Comparison of ENCODE assay signal across 17 cellular contexts in the genomic region with DNA sequence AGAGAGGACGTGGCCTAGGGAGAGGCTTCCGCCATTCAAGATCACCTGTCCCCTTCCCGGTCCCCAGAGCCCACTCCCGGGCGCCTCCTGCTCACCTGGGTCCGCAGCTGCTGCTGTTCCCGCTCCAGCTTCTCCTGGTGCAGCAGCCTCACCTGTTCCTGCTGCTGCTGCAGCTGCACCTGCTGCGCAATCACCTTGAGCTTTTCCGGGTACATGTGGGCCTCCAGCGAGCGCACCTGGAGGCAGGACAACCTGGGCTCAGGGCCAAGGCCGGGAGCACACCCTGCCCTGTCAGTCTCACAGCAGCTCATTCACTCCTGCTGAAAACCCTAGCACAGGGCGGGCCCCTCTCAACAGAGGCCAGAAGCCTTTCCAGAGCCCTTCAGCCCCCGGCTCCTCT. TPM values are rescaled to one million over a fixed set of nuclear protein-coding genes. Genes with fewer than 3 reads are reported as not detected.
DNase-seq lines count a peak whose midpoint lies in the region; ATAC-seq and TF ChIP-seq lines count a peak whose summit lies in the region.
"Had no signal": no experiment of that assay in that cellular context is flagged by ENCODE, and none has a peak within 500 bp of the region (broad histone marks: within the 10 kb centered on the region; RNA-seq: fewer than 3 reads in every experiment).

No MANE protein-coding gene starts in this region.

- no peak for TF ChIP-seq CTCF in right atrium auricular region (IDR thresholded peaks at IDR 0.05)
- TF ChIP-seq CTCF in foreskin fibroblast (IDR thresholded peaks at IDR 0.05; ENCODE audit: low read depth, low read length) = no peak

- H3K4me3 ChIP-seq in right cardiac atrium (ENCODE audit: low read length) = no peak overlapping the region
- H3K4me3 ChIP-seq in right atrium auricular region = no peak overlapping the region
- H3K4me3 ChIP-seq in MG63 = no peak overlapping the region
- H3K4me3 ChIP-seq in foreskin fibroblast (ENCODE audit: low read depth in 1 of 2, low read length in 2 of 2) = no peak overlapping the region
- H3K4me3 ChIP-seq: dorsolateral prefrontal cortex, SJSA1 had no signal

- no peak overlapping the region for H3K27ac ChIP-seq in right cardiac atrium (ENCODE audit: low read length)
- no peak overlapping the region for H3K27ac ChIP-seq in right atrium auricular region
- H3K27ac ChIP-seq: dorsolateral prefrontal cortex, HL-60, neutrophil, SJSA1 had no signal

- H3K27me3 ChIP-seq in right cardiac atrium (ENCODE audit: control insufficient read depth, insufficient read depth) (no peaks in the 10 kb centered on the region), right atrium auricular region (no peaks in the 10 kb centered on the region), MG63 (no peaks in the 10 kb centered on the region)
- H3K27me3 ChIP-seq: dorsolateral prefrontal cortex, neutrophil, SJSA1 had no signal

- DNase-seq in right cardiac atrium (peak in 2 of 3 donors; percentile 32 to 45), right atrium auricular region (ENCODE audit: low spot score) (no peak), NCI-H510A treated with DMSO at 0.1 percent for 48 hours (lab: John Stamatoyannopoulos, UW) (peak; percentile 91), left lobe of liver (ENCODE audit: low spot score) (no peak), LoVo (ENCODE audit: low spot score) (no peak), MG63 (no peak), foreskin fibroblast (no peak)
- DNase-seq in stimulated activated CD4-positive, alpha-beta T cell treated with anti-CD3 and anti-CD28 coated beads, Interleukin-2, amount 100 ng/mL, for 48 hours = no peak
- DNase-seq: activated CD8-positive, alpha-beta T cell treated with anti-CD3 and anti-CD28 coated beads, Interleukin-2, amount 10 ng/mL, durations not matched to agents 7 days and 5 days; activated effector memory CD4-positive, alpha-beta T cell treated with anti-CD3 and anti-CD28 coated beads, Interleukin-2, amount 50 U/mL, for 16 hours; CD4-positive, CD25-positive, alpha-beta regulatory T cell; dorsolateral prefrontal cortex; stimulated activated naive CD8-positive, alpha-beta T cell treated with anti-CD3 and anti-CD28 coated beads, Interleukin-15, amount 100 ng/mL, for 72 hours had no signal

- H3K36me3 ChIP-seq in right atrium auricular region (peaks cover 7% of the 10 kb centered on the region), MG63 (peaks cover 64% of the 10 kb centered on the region)
- H3K36me3 ChIP-seq: neutrophil had no signal

- ATAC-seq in right cardiac atrium (no peak), left lobe of liver (peak; percentile 45)
- ATAC-seq: activated CD8-positive, alpha-beta T cell treated with anti-CD3 and anti-CD28 coated beads, Interleukin-2, amount 10 ng/mL, durations not matched to agents 7 days and 5 days; HCT116; stimulated activated naive CD8-positive, alpha-beta T cell treated with anti-CD3 and anti-CD28 coated beads, Interleukin-15, amount 100 ng/mL, for 72 hours had no signal

- no peaks in the 10 kb centered on the region for H3K4me1 ChIP-seq in right cardiac atrium (ENCODE audit: control insufficient read depth, insufficient read depth, low read length)
- peaks cover 0 to 18% of the 10 kb centered on the region in 2 donors for H3K4me1 ChIP-seq in right atrium auricular region

- 97% methylated on average over 14 of the region's 14 CpGs for WGBS in right cardiac atrium

- intact Hi-C loops in right cardiac atrium (cut with DNase I) = no loop called here

- H3K9me3 ChIP-seq in right cardiac atrium (ENCODE audit: control insufficient read depth, low read length) (no peaks in the 10 kb centered on the region), right atrium auricular region (no peaks in the 10 kb centered on the region), MG63 (no peaks in the 10 kb centered on the region)
- H3K9me3 ChIP-seq: neutrophil, SJSA1 had no signal

RNA-seq across cellular contexts. Expression of a gene that starts 12.5 kb away (rescaled TPM):
- total RNA-seq in right cardiac atrium (1 to 10 TPM; 2.3 to 4.2 (median 3.5) TPM), right atrium auricular region (1 to 10 TPM; 2.0 to 2.9 TPM), left lobe of liver (5.0 TPM)
- 2.1 TPM for polyA plus RNA-seq in right cardiac atrium
- total RNA-seq in MG63 (2014; rRNA removed; shearing (Covaris generic); ENCODE audit: low replicate concordance) = 28.5 and 42.2 TPM in 2 replicates

RNA-seq across cellular contexts. Expression of a gene that starts 18.5 kb away (rescaled TPM):
- total RNA-seq in right cardiac atrium (100 to 1,000 TPM; 338 to 395 (median 359) TPM), right atrium auricular region (100 to 1,000 TPM; 295 to 466 TPM), left lobe of liver (0.15 TPM)
- polyA plus RNA-seq in right cardiac atrium = 255 TPM
- 0.03 TPM in 1 of 2 replicates, not detected in the other for total RNA-seq in MG63 (2014; rRNA removed; shearing (Covaris generic); ENCODE audit: low replicate concordance)
- total RNA-seq: activated CD8-positive, alpha-beta T cell treated with anti-CD3 and anti-CD28 coated beads, Interleukin-2, amount 10 ng/mL, durations not matched to agents 7 days and 5 days; CD4-positive, CD25-positive, alpha-beta regulatory T cell had no signal
- polyA plus RNA-seq: CD4-positive, CD25-positive, alpha-beta regulatory T cell had no signal

RNA-seq across cellular contexts. Expression of a gene that starts 55.5 kb away (rescaled TPM):
- total RNA-seq in right cardiac atrium (10 to 100 TPM; 20.0 to 34.6 (median 33.1) TPM), right atrium auricular region (10 to 100 TPM; 10.3 to 16.0 TPM), left lobe of liver (1.6 TPM)
- polyA plus RNA-seq in right cardiac atrium = 15.2 TPM
- 0.22 and 2.1 TPM in 2 replicates for total RNA-seq in MG63 (2014; rRNA removed; shearing (Covaris generic); ENCODE audit: low replicate concordance)
- total RNA-seq: CD4-positive, CD25-positive, alpha-beta regulatory T cell had no signal

Comparison
In these comparisons a context has a peak if more than half of its experiments do, and no peak if none do; other contexts are left out.
1. DNase-seq: peak in right cardiac atrium (2 of 3) and NCI-H510A treated with DMSO at 0.1 percent for 48 hours (single experiment); none in right atrium auricular region (single experiment), left lobe of liver (single experiment), stimulated activated CD4-positive, alpha-beta T cell treated with anti-CD3 and anti-CD28 coated beads, Interleukin-2, amount 100 ng/mL, for 48 hours (0 of 2), LoVo (single experiment), MG63 (single experiment) and foreskin fibroblast (0 of 2).
2. RNA of a gene that starts 18.5 kb away (total RNA-seq): 295 to 466 TPM in right atrium auricular region and 338 to 395 TPM in right cardiac atrium; 0.15 TPM in left lobe of liver (single experiment) and 0.03 TPM in MG63; every median in the first group is over 100 times any median in the second.